In the genomic region with DNA sequence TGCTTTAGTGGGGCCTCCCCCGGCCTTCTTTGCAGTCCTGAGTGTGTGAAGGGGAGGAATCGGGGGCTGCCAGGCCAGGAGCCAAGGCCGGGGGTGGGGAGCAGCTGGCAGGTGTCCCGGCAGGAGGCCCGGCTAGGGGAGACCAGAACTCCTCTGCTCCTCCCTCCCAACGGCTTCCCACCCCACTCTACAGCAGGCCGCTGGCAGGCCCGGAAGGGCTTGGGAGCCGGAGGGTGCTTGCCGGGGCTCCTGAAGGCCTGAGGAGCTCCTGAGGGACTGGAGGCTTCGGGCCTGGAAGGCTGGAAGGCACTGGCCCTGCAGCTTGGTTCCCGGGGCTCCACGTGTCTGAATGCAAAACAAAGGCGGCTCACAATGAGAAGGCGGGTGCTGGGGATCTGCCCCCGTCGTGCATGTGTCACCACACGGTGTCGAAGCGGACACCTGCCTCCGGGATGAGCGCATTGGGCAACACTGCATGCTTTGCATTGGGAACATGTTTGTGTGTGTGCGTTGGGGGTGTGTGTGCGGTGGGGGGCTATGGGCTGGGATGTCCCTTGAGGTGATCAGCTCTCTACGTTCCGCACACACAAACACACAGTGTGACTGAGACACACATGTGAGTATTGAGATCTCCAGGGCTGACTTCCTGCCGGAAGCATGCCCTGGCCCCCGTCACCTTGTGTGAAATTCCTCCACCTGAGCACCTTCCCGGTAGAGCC, we compare ENCODE assay signal across 1 cellular context.
TF ChIP-seq lines count a peak whose summit lies in the region.

No MANE protein-coding gene starts in this region.

TF ChIP-seq in HepG2, 621 proteins besides CTCF, POLR2A, EP300 and RAD21 (continued from another document and continues in another):
- TF ChIP-seq, protein P1, sequence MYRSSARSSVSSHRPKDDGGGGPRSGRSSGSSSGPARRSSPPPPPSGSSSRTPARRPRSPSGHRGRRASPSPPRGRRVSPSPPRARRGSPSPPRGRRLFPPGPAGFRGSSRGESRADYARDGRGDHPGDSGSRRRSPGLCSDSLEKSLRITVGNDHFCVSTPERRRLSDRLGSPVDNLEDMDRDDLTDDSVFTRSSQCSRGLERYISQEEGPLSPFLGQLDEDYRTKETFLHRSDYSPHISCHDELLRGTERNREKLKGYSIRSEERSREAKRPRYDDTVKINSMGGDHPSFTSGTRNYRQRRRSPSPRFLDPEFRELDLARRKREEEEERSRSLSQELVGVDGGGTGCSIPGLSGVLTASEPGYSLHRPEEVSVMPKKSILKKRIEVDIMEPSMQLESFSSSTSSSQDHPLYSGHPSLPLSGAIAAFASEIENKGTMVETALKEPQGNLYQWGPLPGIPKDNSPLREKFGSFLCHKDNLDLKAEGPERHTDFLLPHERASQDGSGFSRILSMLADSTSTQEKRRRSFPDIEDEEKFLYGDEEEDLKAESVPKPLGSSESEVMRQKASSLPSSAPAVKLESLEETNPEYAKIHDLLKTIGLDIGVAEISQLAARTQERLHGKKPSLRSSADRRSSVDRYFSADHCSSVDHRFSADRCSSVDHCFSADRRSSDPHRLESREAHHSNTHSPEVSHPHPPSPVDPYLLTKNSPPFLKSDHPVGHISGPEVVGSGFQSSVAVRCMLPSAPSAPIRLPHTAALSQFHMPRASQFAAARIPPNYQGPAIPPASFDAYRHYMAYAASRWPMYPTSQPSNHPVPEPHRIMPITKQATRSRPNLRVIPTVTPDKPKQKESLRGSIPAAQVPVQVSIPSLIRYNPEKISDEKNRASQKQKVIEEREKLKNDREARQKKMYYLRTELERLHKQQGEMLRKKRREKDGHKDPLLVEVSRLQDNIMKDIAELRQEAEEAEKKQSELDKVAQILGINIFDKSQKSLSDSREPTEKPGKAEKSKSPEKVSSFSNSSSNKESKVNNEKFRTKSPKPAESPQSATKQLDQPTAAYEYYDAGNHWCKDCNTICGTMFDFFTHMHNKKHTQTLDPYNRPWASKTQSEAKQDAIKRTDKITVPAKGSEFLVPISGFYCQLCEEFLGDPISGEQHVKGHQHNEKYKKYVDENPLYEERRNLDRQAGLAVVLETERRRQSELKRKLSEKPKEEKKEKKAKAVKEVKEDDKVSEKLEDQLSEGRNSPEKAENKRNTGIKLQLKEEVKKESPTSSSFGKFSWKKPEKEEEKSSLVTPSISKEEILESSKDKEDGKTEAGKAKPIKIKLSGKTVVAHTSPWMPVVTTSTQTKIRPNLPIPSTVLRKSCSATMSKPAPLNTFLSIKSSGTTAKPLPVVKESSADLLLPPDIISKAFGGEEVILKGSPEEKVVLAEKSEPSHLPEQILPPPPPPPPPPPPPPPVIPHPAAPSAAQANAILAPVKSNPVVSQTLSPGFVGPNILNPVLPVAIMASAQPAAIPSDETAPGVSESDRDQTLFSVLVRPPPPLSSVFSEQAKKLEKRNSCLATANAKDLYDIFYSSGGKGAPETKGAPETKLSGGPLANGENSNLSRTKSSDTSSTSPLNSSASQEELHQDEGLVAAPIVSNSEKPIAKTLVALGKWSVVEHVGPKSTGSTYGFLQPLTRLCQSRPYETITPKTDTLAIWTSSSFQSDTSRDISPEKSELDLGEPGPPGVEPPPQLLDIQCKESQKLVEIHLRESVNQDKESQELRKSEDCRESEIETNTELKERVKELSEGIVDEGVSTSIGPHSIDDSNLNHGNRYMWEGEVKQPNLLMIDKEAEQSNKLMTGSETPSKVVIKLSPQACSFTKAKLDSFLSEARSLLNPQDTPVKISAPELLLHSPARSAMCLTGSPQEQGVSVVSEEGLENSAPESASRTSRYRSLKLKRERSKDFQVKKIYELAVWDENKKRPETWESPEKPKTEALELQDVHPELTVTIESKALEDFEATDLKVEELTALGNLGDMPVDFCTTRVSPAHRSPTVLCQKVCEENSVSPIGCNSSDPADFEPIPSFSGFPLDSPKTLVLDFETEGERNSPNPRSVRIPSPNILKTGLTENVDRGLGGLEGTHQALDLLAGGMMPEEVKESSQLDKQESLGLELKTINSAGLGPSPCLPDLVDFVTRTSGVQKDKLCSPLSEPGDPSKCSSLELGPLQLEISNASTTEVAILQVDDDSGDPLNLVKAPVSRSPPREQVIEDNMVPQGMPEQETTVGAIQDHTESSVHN (CRISPR knock-in tag; IDR thresholded peaks at IDR 0.05): no peak
- TF ChIP-seq, protein P2, sequence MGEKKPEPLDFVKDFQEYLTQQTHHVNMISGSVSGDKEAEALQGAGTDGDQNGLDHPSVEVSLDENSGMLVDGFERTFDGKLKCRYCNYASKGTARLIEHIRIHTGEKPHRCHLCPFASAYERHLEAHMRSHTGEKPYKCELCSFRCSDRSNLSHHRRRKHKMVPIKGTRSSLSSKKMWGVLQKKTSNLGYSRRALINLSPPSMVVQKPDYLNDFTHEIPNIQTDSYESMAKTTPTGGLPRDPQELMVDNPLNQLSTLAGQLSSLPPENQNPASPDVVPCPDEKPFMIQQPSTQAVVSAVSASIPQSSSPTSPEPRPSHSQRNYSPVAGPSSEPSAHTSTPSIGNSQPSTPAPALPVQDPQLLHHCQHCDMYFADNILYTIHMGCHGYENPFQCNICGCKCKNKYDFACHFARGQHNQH (CRISPR knock-in tag; IDR thresholded peaks at IDR 0.05): 0 out of 2 replicates have a peak, but pooled peaks have one; percentile 2
- TF ChIP-seq ZNF816 (CRISPR knock-in tag; IDR thresholded peaks at IDR 0.05; ENCODE audit: borderline replicate concordance) (0 out of 2 replicates have a peak, but pooled peaks have one; percentile 0), ZHX1 (CRISPR knock-in tag; IDR thresholded peaks at IDR 0.05; ENCODE audit: low read depth) (peak; percentile 80; the same call in 1 of the 2 replicates), PRMT3 (CRISPR knock-in tag; IDR thresholded peaks at IDR 0.05; ENCODE audit: borderline replicate concordance, low read depth) (peak; percentile 58; the same call in 1 of the 2 replicates), ZNF572 (CRISPR knock-in tag; IDR thresholded peaks at IDR 0.05) (no peak), SYNCRIP (IDR thresholded peaks at IDR 0.05; ENCODE audit: insufficient read depth, low read depth, low read length) (no peak), HOXA3 (CRISPR knock-in tag; IDR thresholded peaks at IDR 0.05) (0 out of 2 replicates have a peak, but pooled peaks have one; percentile 9), ZBTB14 (CRISPR knock-in tag; IDR thresholded peaks at IDR 0.05) (no peak), ZNF557 (CRISPR knock-in tag; IDR thresholded peaks at IDR 0.05) (peak; percentile 18; the same call in 1 of the 2 replicates), ZBTB3 (CRISPR knock-in tag; IDR thresholded peaks at IDR 0.05; ENCODE audit: borderline replicate concordance, low read depth) (0 out of 2 replicates have a peak, but pooled peaks have one; percentile 4), KLF13 (CRISPR knock-in tag; IDR thresholded peaks at IDR 0.05) (no peak), MAX (IDR thresholded peaks at IDR 0.05) (peak; percentile 96), ELF1 (CRISPR knock-in tag; IDR thresholded peaks at IDR 0.05) (0 out of 2 replicates have a peak, but pooled peaks have one; percentile 40), IKZF4 (CRISPR knock-in tag; IDR thresholded peaks at IDR 0.05; ENCODE audit: borderline replicate concordance, low read depth, not compliant biosample characterization) (no peak), SRSF1 (optimal IDR thresholded peaks at IDR 0.05; ENCODE audit: low read depth, low read length) (peak; percentile 67), AGO2 (optimal IDR thresholded peaks at IDR 0.05; ENCODE audit: low read depth, low read length) (peak; percentile 68), ZNF136 (CRISPR knock-in tag; IDR thresholded peaks at IDR 0.05; ENCODE audit: low read depth) (peak; percentile 15; the same call in 1 of the 2 replicates), ZSCAN31 (CRISPR knock-in tag; IDR thresholded peaks at IDR 0.05; ENCODE audit: low read depth) (no peak; the same call in 1 of the 2 replicates)
- TF ChIP-seq, protein P3, sequence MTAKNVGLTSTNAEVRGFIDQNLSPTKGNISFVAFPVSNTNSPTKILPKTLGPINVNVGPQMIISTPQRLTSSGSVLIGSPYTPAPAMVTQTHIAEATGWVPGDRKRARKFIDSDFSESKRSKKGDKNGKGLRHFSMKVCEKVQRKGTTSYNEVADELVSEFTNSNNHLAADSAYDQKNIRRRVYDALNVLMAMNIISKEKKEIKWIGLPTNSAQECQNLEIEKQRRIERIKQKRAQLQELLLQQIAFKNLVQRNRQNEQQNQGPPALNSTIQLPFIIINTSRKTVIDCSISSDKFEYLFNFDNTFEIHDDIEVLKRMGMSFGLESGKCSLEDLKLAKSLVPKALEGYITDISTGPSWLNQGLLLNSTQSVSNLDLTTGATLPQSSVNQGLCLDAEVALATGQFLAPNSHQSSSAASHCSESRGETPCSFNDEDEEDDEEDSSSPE (CRISPR knock-in tag; IDR thresholded peaks at IDR 0.05): peak; percentile 77
- TF ChIP-seq, protein P4, sequence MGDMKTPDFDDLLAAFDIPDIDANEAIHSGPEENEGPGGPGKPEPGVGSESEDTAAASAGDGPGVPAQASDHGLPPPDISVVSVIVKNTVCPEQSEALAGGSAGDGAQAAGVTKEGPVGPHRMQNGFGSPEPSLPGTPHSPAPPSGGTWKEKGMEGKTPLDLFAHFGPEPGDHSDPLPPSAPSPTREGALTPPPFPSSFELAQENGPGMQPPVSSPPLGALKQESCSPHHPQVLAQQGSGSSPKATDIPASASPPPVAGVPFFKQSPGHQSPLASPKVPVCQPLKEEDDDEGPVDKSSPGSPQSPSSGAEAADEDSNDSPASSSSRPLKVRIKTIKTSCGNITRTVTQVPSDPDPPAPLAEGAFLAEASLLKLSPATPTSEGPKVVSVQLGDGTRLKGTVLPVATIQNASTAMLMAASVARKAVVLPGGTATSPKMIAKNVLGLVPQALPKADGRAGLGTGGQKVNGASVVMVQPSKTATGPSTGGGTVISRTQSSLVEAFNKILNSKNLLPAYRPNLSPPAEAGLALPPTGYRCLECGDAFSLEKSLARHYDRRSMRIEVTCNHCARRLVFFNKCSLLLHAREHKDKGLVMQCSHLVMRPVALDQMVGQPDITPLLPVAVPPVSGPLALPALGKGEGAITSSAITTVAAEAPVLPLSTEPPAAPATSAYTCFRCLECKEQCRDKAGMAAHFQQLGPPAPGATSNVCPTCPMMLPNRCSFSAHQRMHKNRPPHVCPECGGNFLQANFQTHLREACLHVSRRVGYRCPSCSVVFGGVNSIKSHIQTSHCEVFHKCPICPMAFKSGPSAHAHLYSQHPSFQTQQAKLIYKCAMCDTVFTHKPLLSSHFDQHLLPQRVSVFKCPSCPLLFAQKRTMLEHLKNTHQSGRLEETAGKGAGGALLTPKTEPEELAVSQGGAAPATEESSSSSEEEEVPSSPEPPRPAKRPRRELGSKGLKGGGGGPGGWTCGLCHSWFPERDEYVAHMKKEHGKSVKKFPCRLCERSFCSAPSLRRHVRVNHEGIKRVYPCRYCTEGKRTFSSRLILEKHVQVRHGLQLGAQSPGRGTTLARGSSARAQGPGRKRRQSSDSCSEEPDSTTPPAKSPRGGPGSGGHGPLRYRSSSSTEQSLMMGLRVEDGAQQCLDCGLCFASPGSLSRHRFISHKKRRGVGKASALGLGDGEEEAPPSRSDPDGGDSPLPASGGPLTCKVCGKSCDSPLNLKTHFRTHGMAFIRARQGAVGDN (CRISPR knock-in tag; IDR thresholded peaks at IDR 0.05): peak; percentile 98
- TF ChIP-seq, protein P5, sequence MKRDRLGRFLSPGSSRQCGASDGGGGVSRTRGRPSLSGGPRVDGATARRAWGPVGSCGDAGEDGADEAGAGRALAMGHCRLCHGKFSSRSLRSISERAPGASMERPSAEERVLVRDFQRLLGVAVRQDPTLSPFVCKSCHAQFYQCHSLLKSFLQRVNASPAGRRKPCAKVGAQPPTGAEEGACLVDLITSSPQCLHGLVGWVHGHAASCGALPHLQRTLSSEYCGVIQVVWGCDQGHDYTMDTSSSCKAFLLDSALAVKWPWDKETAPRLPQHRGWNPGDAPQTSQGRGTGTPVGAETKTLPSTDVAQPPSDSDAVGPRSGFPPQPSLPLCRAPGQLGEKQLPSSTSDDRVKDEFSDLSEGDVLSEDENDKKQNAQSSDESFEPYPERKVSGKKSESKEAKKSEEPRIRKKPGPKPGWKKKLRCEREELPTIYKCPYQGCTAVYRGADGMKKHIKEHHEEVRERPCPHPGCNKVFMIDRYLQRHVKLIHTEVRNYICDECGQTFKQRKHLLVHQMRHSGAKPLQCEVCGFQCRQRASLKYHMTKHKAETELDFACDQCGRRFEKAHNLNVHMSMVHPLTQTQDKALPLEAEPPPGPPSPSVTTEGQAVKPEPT (CRISPR knock-in tag; IDR thresholded peaks at IDR 0.05; ENCODE audit: low read depth): 0 out of 2 replicates have a peak, but pooled peaks have one; percentile 14
- TF ChIP-seq, protein P6, sequence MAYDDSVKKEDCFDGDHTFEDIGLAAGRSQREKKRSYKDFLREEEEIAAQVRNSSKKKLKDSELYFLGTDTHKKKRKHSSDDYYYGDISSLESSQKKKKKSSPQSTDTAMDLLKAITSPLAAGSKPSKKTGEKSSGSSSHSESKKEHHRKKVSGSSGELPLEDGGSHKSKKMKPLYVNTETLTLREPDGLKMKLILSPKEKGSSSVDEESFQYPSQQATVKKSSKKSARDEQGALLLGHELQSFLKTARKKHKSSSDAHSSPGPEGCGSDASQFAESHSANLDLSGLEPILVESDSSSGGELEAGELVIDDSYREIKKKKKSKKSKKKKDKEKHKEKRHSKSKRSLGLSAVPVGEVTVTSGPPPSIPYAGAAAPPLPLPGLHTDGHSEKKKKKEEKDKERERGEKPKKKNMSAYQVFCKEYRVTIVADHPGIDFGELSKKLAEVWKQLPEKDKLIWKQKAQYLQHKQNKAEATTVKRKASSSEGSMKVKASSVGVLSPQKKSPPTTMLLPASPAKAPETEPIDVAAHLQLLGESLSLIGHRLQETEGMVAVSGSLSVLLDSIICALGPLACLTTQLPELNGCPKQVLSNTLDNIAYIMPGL (CRISPR knock-in tag; IDR thresholded peaks at IDR 0.05; ENCODE audit: borderline replicate concordance in 1 of 2, low read depth in 1 of 2): peak in 1 of 2 experiments; percentile 43; a peak in 1 of 4 replicates
